In the genomic region with DNA sequence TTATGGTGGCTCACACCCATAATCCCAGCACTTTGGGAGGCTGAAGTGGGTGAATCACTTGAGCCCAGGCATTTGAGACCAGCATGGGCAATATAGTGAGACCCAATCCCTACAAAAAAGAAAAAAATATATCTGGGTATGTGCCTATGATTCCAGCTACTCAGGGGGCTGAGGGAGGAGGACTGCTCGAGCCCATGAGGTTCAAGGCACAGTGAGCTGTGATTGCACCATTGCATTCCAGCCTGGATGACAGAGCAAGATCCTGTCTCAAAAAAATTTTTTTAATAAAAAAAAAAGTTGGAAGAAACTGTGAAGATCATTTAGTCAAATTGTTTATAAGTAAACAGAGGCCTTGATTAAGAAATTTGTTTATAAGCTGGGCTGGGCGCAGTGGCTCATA, we compare ENCODE assay signal across 17 cellular contexts.
"Had no signal": no experiment of that assay in that cellular context is flagged by ENCODE, and none has a peak within 500 bp of the region (broad histone marks: within the 10 kb centered on the region; RNA-seq: fewer than 3 reads in every experiment).

No MANE protein-coding gene starts in this region.

- H3K27me3 ChIP-seq: esophagus squamous epithelium, foreskin keratinocyte, pancreas, testis, tibial nerve, upper lobe of right lung, vagina had no signal

- DNase-seq: esophagus squamous epithelium; foreskin keratinocyte; head of caudate nucleus; hippocampal formation; kidney glomerular epithelial cell; mesendoderm; naive B cell; occipital lobe; pancreas; right cardiac atrium; stimulated activated CD4-positive, alpha-beta T cell treated with anti-CD3 and anti-CD28 coated beads, Interleukin-4, amount 100 ng/mL, for 1 hour; stimulated activated CD8-positive, alpha-beta memory T cell treated with anti-CD3 and anti-CD28 coated beads, Interleukin-4, amount 100 ng/mL, for 48 hours; testis; upper lobe of right lung had no signal

- H3K9me3 ChIP-seq: esophagus squamous epithelium, pancreas, testis, tibial nerve, upper lobe of right lung, vagina had no signal

- ATAC-seq: foreskin keratinocyte; pancreas; right cardiac atrium; stimulated activated effector memory CD8-positive, alpha-beta T cell treated with anti-CD3 and anti-CD28 coated beads, Interleukin-12 subunit alpha, Interleukin-12 subunit beta, amount 100 ng/mL, for 72 hours; upper lobe of right lung had no signal

- H3K4me1 ChIP-seq: esophagus squamous epithelium, foreskin keratinocyte, pancreas, testis, tibial nerve, upper lobe of right lung, vagina had no signal

- H3K36me3 ChIP-seq: pancreas had no signal

- H3K27ac ChIP-seq: esophagus squamous epithelium, foreskin keratinocyte, pancreas, testis, tibial nerve, upper lobe of right lung, vagina had no signal

- H3K4me3 ChIP-seq: esophagus squamous epithelium, pancreas, testis, tibial nerve, upper lobe of right lung, vagina had no signal
